ENCODE assay signal across 9 cellular contexts in genomic region chr14:28766505-28767238, GRCh38.
A peak's percentile ranks its signal among the peaks of the same experiment; 100 is the strongest.
DNase-seq lines count a peak whose midpoint lies in the region; ATAC-seq and TF ChIP-seq lines count a peak whose summit lies in the region.
"Had no signal": no experiment of that assay in that cellular context is flagged by ENCODE, and none has a peak within 500 bp of the region (broad histone marks: within the 10 kb centered on the region; RNA-seq: fewer than 3 reads in every experiment).

FOXG1 (plus strand) TSS chr14:28766787; CDS start chr14:28767280, 493 bp downstream.

- TF ChIP-seq CTCF in astrocyte of the cerebellum (IDR thresholded peaks at IDR 0.05; ENCODE audit: low read depth, low read length, missing control alignments): no peak

- H3K27me3 ChIP-seq in mucosa of rectum (ENCODE audit: control insufficient read depth in 2 of 2, insufficient read depth in 2 of 2, low read length in 2 of 2): peaks cover 30 to 42% of the 10 kb centered on the region in 2 donors

- H3K36me3 ChIP-seq in mucosa of rectum (ENCODE audit: control insufficient read depth in 2 of 2, insufficient read depth in 2 of 2, low read length in 2 of 2): no peaks in the 10 kb centered on the region

- H3K9me3 ChIP-seq in mucosa of rectum (ENCODE audit: control insufficient read depth in 2 of 2, low read length in 2 of 2): peaks cover 0 to 4% of the 10 kb centered on the region in 2 donors

- H3K4me3 ChIP-seq in astrocyte of the cerebellum (ENCODE audit: low read depth, low read length): peak within 1 kb of the TSS; percentile 59
- peak within 1 kb of the TSS; percentile 17 to 30 for H3K4me3 ChIP-seq in mucosa of rectum (ENCODE audit: low read length in 2 of 2)

- ATAC-seq in GM19023 (IDR thresholded peaks at IDR 0.05; ENCODE audit: unreplicated experiment): no peak
- ATAC-seq in HG03135 (IDR thresholded peaks at IDR 0.05; ENCODE audit: unreplicated experiment): no peak

- peaks cover 0 to 2% of the 10 kb centered on the region in 2 donors for H3K4me1 ChIP-seq in mucosa of rectum (ENCODE audit: control insufficient read depth in 2 of 2, insufficient read depth in 2 of 2, low read length in 2 of 2)

- H3K9ac ChIP-seq in mucosa of rectum (ENCODE audit: low read depth in 1 of 2, low read length in 2 of 2): no peak within 1 kb of the TSS

- peak; percentile 18 for DNase-seq in DMS 273 (lab: John Stamatoyannopoulos, UW; ENCODE audit: unreplicated experiment)
- no peak for DNase-seq in DMS 273 treated with DMSO at 0.1 percent for 48 hours (lab: John Stamatoyannopoulos, UW)
- DNase-seq in NCI-H187 (lab: John Stamatoyannopoulos, UW): peak; percentile 92 to 96
- peak; percentile 75 for DNase-seq in astrocyte of the cerebellum (ENCODE audit: low read depth)
- no peak for DNase-seq in stimulated activated naive CD4-positive, alpha-beta T cell treated with Interleukin-2 at 50 U/mL for 16 hours (lab: John Stamatoyannopoulos, UW)

- in situ Hi-C loops in astrocyte of the cerebellum (cut with HindIII; ENCODE audit: low sequenced_read_pairs): no loop called here

- no peak within 1 kb of the TSS for H3K27ac ChIP-seq in mucosa of rectum (ENCODE audit: low read depth in 2 of 2, low read length in 2 of 2)
- H3K27ac ChIP-seq: 22Rv1 had no signal

Comparison
In these comparisons a context has a peak if more than half of its experiments do, and no peak if none do; other contexts are left out.
1. DNase-seq: peak in DMS 273 (single experiment), NCI-H187 (2 of 2) and astrocyte of the cerebellum (single experiment); none in DMS 273 treated with DMSO at 0.1 percent for 48 hours (single experiment) and stimulated activated naive CD4-positive, alpha-beta T cell treated with Interleukin-2 at 50 U/mL for 16 hours (single experiment).